ENCODE assay signal across 9 cellular contexts in genomic region chr1:34781071-34781843, GRCh38. TPM values are rescaled to one million over a fixed set of nuclear protein-coding genes. Genes with fewer than 3 reads are reported as not detected.
DNase-seq lines count a peak whose midpoint lies in the region; ATAC-seq and TF ChIP-seq lines count a peak whose summit lies in the region.
"Had no signal": no experiment of that assay in that cellular context is flagged by ENCODE, and none has a peak within 500 bp of the region (broad histone marks: within the 10 kb centered on the region; RNA-seq: fewer than 3 reads in every experiment).

Gene GJB3 (plus strand): TSS chr1:34781214. CDS start chr1:34784763, 3,549 bp downstream.

- TF ChIP-seq CTCF in ascending aorta (IDR thresholded peaks at IDR 0.05) (no peak), testis (IDR thresholded peaks at IDR 0.05) (no peak), GM13976 (IDR thresholded peaks at IDR 0.05; ENCODE audit: borderline replicate concordance, control extremely low read depth, extremely low read depth, insufficient read depth, missing control alignments) (no peak)

- intact Hi-C loops in ascending aorta (cut with DNase I), result no loop called here
- intact Hi-C loops in testis (cut with DNase I; ENCODE audit: low total_unique reads), result no loop called here

- TF ChIP-seq POLR2A in testis (IDR thresholded peaks at IDR 0.05), result no peak

- no peak within 1 kb of the TSS for H3K27ac ChIP-seq in ascending aorta
- H3K27ac ChIP-seq in testis, result no peak within 1 kb of the TSS

- ATAC-seq in left lobe of liver, result peak; percentile 38
- ATAC-seq in HG02678 (IDR thresholded peaks at IDR 0.05; ENCODE audit: unreplicated experiment), result no peak
- no peak for ATAC-seq in HG02885 (IDR thresholded peaks at IDR 0.05; ENCODE audit: poor library complexity, unreplicated experiment)

- peaks cover 6% of the 10 kb centered on the region for H3K27me3 ChIP-seq in ascending aorta
- H3K27me3 ChIP-seq in testis, result peaks cover 5% of the 10 kb centered on the region

- H3K36me3 ChIP-seq in ascending aorta (no peaks in the 10 kb centered on the region), testis (ENCODE audit: low read depth, missing control alignments) (no peaks in the 10 kb centered on the region)

- H3K4me1 ChIP-seq in ascending aorta, result peaks cover 5 to 12% of the 10 kb centered on the region in 2 donors
- peaks cover 13% of the 10 kb centered on the region for H3K4me1 ChIP-seq in testis

- in situ Hi-C loops in GM13976 (cut with MboI; ENCODE audit: low sequenced_read_pairs, unreplicated experiment), result no loop called here

- H3K9me3 ChIP-seq in ascending aorta (no peaks in the 10 kb centered on the region), testis (no peaks in the 10 kb centered on the region)

- peak within 1 kb of the TSS; percentile 56 to 68 for H3K4me3 ChIP-seq in ascending aorta
- peak within 1 kb of the TSS; percentile 29 to 46 for H3K4me3 ChIP-seq in testis

- WGBS in testis, 2 donors, result 3 to 11% methylated on average over 7 to 48 of the region's 62 CpGs

- DNase-seq in NCI-H748 (lab: John Stamatoyannopoulos, UW; ENCODE audit: unreplicated experiment), result peak; percentile 32
- no peak for DNase-seq in NCI-H748 treated with DMSO at 0.1 percent for 48 hours (lab: John Stamatoyannopoulos, UW)
- peak in 1 of 2 donors; percentile 61 for DNase-seq in ascending aorta (ENCODE audit: low spot score in 2 of 2)
- no peak for DNase-seq in left lobe of liver (ENCODE audit: low spot score)
- DNase-seq in testis, result no peak
- no peak for DNase-seq in GM13976 (ENCODE audit: low spot score)
- DNase-seq: activated CD4-positive, CD25-positive, alpha-beta regulatory T cell had no signal

RNA-seq across cellular contexts. Expression of gene GJB3, which starts in this region (rescaled TPM):
- total RNA-seq in ascending aorta (not detected), left lobe of liver (0.08 TPM), testis (under 1 TPM; 0.50 to 0.55 TPM)
- polyA plus RNA-seq in testis (ENCODE audit: insufficient read depth, low read depth, low replicate concordance), result 0.40 TPM

Comparison
In these comparisons a context has a peak if more than half of its experiments do, and no peak if none do; other contexts are left out.
1. Peak in ATAC-seq in left lobe of liver; RNA of the gene not detected or under 1 TPM.